Comparison of ENCODE assay signal across 2 cellular contexts in the genomic region with DNA sequence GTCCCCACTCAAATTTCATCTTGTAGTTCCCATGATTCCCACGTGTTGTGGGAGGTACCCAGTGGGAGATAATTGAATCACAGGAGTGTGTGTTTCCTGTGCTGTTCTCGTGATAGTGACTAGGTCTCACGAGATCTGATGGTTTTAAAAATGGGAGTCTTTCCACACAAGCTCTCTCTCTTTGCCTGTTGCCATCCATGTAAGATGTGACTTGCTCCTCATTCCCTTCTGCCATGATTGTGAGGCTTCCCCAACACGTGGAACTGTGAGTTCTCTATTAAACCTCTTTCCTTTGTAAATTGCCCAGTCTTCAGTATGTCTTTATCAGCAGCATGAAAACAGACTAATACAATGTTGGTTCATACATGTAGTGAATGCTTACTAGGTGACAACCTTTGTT.
A peak's percentile ranks its signal among the peaks of the same experiment; 100 is the strongest.
TF ChIP-seq lines count a peak whose summit lies in the region.

No MANE protein-coding gene starts in this region.

TF ChIP-seq in HepG2, 621 proteins besides CTCF, POLR2A, EP300 and RAD21:
- TF ChIP-seq ZNF431 (CRISPR knock-in tag; IDR thresholded peaks at IDR 0.05; ENCODE audit: borderline replicate concordance, low read depth) = peak; percentile 62; the same call in 1 of the 2 replicates
- TF ChIP-seq ZNF451 (CRISPR knock-in tag; IDR thresholded peaks at IDR 0.05) = no peak
- TF ChIP-seq, protein P1, sequence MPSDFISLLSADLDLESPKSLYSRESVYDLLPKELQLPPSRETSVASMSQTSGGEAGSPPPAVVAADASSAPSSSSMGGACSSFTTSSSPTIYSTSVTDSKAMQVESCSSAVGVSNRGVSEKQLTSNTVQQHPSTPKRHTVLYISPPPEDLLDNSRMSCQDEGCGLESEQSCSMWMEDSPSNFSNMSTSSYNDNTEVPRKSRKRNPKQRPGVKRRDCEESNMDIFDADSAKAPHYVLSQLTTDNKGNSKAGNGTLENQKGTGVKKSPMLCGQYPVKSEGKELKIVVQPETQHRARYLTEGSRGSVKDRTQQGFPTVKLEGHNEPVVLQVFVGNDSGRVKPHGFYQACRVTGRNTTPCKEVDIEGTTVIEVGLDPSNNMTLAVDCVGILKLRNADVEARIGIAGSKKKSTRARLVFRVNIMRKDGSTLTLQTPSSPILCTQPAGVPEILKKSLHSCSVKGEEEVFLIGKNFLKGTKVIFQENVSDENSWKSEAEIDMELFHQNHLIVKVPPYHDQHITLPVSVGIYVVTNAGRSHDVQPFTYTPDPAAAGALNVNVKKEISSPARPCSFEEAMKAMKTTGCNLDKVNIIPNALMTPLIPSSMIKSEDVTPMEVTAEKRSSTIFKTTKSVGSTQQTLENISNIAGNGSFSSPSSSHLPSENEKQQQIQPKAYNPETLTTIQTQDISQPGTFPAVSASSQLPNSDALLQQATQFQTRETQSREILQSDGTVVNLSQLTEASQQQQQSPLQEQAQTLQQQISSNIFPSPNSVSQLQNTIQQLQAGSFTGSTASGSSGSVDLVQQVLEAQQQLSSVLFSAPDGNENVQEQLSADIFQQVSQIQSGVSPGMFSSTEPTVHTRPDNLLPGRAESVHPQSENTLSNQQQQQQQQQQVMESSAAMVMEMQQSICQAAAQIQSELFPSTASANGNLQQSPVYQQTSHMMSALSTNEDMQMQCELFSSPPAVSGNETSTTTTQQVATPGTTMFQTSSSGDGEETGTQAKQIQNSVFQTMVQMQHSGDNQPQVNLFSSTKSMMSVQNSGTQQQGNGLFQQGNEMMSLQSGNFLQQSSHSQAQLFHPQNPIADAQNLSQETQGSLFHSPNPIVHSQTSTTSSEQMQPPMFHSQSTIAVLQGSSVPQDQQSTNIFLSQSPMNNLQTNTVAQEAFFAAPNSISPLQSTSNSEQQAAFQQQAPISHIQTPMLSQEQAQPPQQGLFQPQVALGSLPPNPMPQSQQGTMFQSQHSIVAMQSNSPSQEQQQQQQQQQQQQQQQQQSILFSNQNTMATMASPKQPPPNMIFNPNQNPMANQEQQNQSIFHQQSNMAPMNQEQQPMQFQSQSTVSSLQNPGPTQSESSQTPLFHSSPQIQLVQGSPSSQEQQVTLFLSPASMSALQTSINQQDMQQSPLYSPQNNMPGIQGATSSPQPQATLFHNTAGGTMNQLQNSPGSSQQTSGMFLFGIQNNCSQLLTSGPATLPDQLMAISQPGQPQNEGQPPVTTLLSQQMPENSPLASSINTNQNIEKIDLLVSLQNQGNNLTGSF (CRISPR knock-in tag; IDR thresholded peaks at IDR 0.05) = no peak
- no peak for TF ChIP-seq NFIC (IDR thresholded peaks at IDR 0.05; ENCODE audit: low read length)

TF ChIP-seq in K562, 482 proteins besides CTCF, POLR2A, EP300 and RAD21:
- TF ChIP-seq ZNF431 (CRISPR knock-in tag; IDR thresholded peaks at IDR 0.05) (peak; percentile 92), CHD2 (IDR thresholded peaks at IDR 0.05; ENCODE audit: low read depth, low read length) (peak; percentile 43; the same call in 1 of the 2 replicates), HEY1 (CRISPR knock-in tag; IDR thresholded peaks at IDR 0.05; ENCODE audit: borderline replicate concordance) (no peak), ID3 (CRISPR knock-in tag; IDR thresholded peaks at IDR 0.05) (no peak), ID3 (tag; IDR thresholded peaks at IDR 0.05) (no peak), MEF2D (tag; conservative IDR thresholded peaks at IDR 0.05; ENCODE audit: low read depth) (no peak)
